Comparison of ENCODE assay signal across 8 cellular contexts in genomic region chr2:190318931-190319556, GRCh38. TPM values are rescaled to one million over a fixed set of nuclear protein-coding genes. Genes with fewer than 3 reads are reported as not detected.
DNase-seq lines count a peak whose midpoint lies in the region; ATAC-seq, FAIRE-seq and TF ChIP-seq lines count a peak whose summit lies in the region.

No MANE protein-coding gene starts in this region.

- H3K9me3 Mint-ChIP-seq in activated T-cell treated with anti-CD3 and anti-CD28 coated beads, Interleukin-2, amount 50 U/mL, for 24 hours = no peaks in the 10 kb centered on the region

- peak overlapping the region; percentile 77 for H3K27ac ChIP-seq in HUES48 (ENCODE audit: low read depth, low read length)
- H3K27ac ChIP-seq in pancreas = peak overlapping the region; percentile 80 to 98 (median 90)

- DNase-seq in G401 (ENCODE audit: low spot score) = peak; percentile 59
- peak; percentile 52 for DNase-seq in activated T-cell treated with anti-CD3 and anti-CD28 coated beads, Interleukin-2, amount 50 U/mL, for 24 hours
- DNase-seq in globus pallidus (ENCODE audit: low spot score) = peak; percentile 56
- peak in 2 of 6 donors; percentile 35 to 43 for DNase-seq in pancreas
- DNase-seq in T1000 (lab: John Stamatoyannopoulos, UW) = no peak
- DNase-seq in SW 1271 (lab: John Stamatoyannopoulos, UW) = no peak

- H3K9ac ChIP-seq in HUES48 (ENCODE audit: low read depth, low read length) = peak overlapping the region; percentile 44

- peak overlapping the region; percentile 100 for H3K27ac Mint-ChIP-seq in activated T-cell treated with anti-CD3 and anti-CD28 coated beads, Interleukin-2, amount 50 U/mL, for 24 hours

- peak overlapping the region; percentile 74 for H3K4me3 ChIP-seq in HUES48 (ENCODE audit: low read depth, low read length)
- H3K4me3 ChIP-seq in pancreas = peak overlapping the region; percentile 46 to 75 (median 56)

- intact Hi-C loops in pancreas (cut with DNase I) = no loop called here

- H3K9me3 ChIP-seq in HUES48 (ENCODE audit: control insufficient read depth, insufficient read depth, low read length) = no peaks in the 10 kb centered on the region
- no peaks in the 10 kb centered on the region for H3K9me3 ChIP-seq in pancreas

- H3K27me3 ChIP-seq in HUES48 (ENCODE audit: control insufficient read depth, insufficient read depth, low read length) (no peaks in the 10 kb centered on the region), pancreas (no peaks in the 10 kb centered on the region)

- 0 to 1% methylated on average over 13 of the region's 13 CpGs for WGBS in pancreas, 2 donors

- H3K36me3 ChIP-seq in HUES48 (ENCODE audit: control insufficient read depth, insufficient read depth, low read length) = no peaks in the 10 kb centered on the region
- no peaks in the 10 kb centered on the region for H3K36me3 ChIP-seq in pancreas

- no peak for TF ChIP-seq CTCF in pancreas (IDR thresholded peaks at IDR 0.05)

- peaks cover 13% of the 10 kb centered on the region; the same call in 1 of the 2 replicates for H3K4me1 ChIP-seq in HUES48 (ENCODE audit: control insufficient read depth, insufficient read depth, low read length)
- peaks cover 0 to 22% (median 18%) of the 10 kb centered on the region in 3 donors for H3K4me1 ChIP-seq in pancreas

- H3K27me3 Mint-ChIP-seq in activated T-cell treated with anti-CD3 and anti-CD28 coated beads, Interleukin-2, amount 50 U/mL, for 24 hours = no peaks in the 10 kb centered on the region

- H3K4me1 Mint-ChIP-seq in activated T-cell treated with anti-CD3 and anti-CD28 coated beads, Interleukin-2, amount 50 U/mL, for 24 hours (ENCODE audit: low read depth) = peaks cover 73% of the 10 kb centered on the region

- peaks cover 31% of the 10 kb centered on the region for H3K36me3 Mint-ChIP-seq in activated T-cell treated with anti-CD3 and anti-CD28 coated beads, Interleukin-2, amount 50 U/mL, for 24 hours (ENCODE audit: low read depth)

- FAIRE-seq in pancreas (lab: Jason Lieb, UNC) = no peak

- peak overlapping the region; percentile 87 for H3K4me3 Mint-ChIP-seq in activated T-cell treated with anti-CD3 and anti-CD28 coated beads, Interleukin-2, amount 50 U/mL, for 24 hours

- in situ Hi-C loops in G401 (cut with HindIII; ENCODE audit: low sequenced_read_pairs) = no loop called here

- peak; percentile 40 for ATAC-seq in GM21515 (IDR thresholded peaks at IDR 0.05; ENCODE audit: unreplicated experiment)
- peak; percentile 29 to 56 (median 40) for ATAC-seq in pancreas

RNA-seq across cellular contexts. Expression of gene HIBCH, which starts 0.6 kb away (rescaled TPM):
- 8.4 and 16.2 TPM in 2 replicates for total RNA-seq in G401 (2014; rRNA removed; shearing (Covaris generic))
- total RNA-seq in pancreas = 10 to 100 TPM; 17.6 to 29.3 (median 22.6) TPM
- polyA plus RNA-seq in pancreas = 10 to 100 TPM in 1 of 2 donors, 1 to 10 TPM in 1; 7.6 to 14.3 TPM

RNA-seq across cellular contexts. Expression of gene INPP1, which starts 24.3 kb away (rescaled TPM):
- total RNA-seq in G401 (2014; rRNA removed; shearing (Covaris generic)) = 7.8 and 14.3 TPM in 2 replicates
- total RNA-seq in pancreas = 10 to 100 TPM; 11.5 to 19.8 (median 14.6) TPM
- 10 to 100 TPM; 17.8 to 31.0 TPM for polyA plus RNA-seq in pancreas

Comparison
In these comparisons a context has a peak if more than half of its experiments do, and no peak if none do; other contexts are left out.
1. DNase-seq: peak in G401 (single experiment), activated T-cell treated with anti-CD3 and anti-CD28 coated beads, Interleukin-2, amount 50 U/mL, for 24 hours (single experiment) and globus pallidus (single experiment); none in T1000 (single experiment) and SW 1271 (0 of 2).